ENCODE assay signal across 23 cellular contexts in the genomic region with DNA sequence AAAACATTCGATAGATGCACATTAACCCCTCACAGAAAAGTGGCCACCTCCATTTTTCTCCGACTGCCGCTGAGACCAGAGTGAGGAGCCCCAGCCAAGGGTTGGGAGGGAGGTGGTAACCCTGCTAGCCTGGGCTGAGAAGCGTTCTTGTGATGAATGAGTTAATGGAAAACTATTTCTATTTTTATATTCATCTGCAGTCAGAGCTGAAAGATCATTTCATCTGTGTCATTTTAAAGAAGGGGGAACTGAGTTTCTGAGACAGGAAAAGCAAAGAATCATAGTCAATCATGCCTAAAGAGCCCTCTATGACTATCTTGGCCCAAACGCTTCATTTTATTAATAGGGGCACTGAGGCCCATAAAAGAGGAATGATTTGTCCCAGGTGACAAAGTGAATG.
DNase-seq lines count a peak whose midpoint lies in the region; ATAC-seq and TF ChIP-seq lines count a peak whose summit lies in the region.
"Had no signal": no experiment of that assay in that cellular context is flagged by ENCODE, and none has a peak within 500 bp of the region (broad histone marks: within the 10 kb centered on the region; RNA-seq: fewer than 3 reads in every experiment).

No MANE protein-coding gene starts in this region.

- H3K9me2 ChIP-seq in PC-9 (ENCODE audit: insufficient read depth) = no peaks in the 10 kb centered on the region

- H4K20me1 ChIP-seq in BLaER1 treated with 17β-estradiol and CSF1 and Interleukin-3, amounts not matched to agents 10 nM and 100 nM = no peaks in the 10 kb centered on the region
- H4K20me1 ChIP-seq in OCI-LY3 (ENCODE audit: insufficient read depth, low read length) (no peaks in the 10 kb centered on the region), PC-9 (ENCODE audit: insufficient read depth) (no peaks in the 10 kb centered on the region)

- H3K4me2 ChIP-seq in BLaER1 treated with 17β-estradiol and CSF1 and Interleukin-3, amounts not matched to agents 10 nM and 100 nM = peak overlapping the region in 10 of 11 experiments; percentile 15 to 70 (median 54); a peak in 19 of 22 replicates
- 0 out of 2 replicates have a peak overlapping the region, but pooled peaks have one; percentile 8 for H3K4me2 ChIP-seq in OCI-LY3 (ENCODE audit: low read length)
- no peak overlapping the region for H3K4me2 ChIP-seq in PC-9

- H2AFZ ChIP-seq in OCI-LY3 (ENCODE audit: low read depth, low read length) (no peak overlapping the region), PC-9 (no peak overlapping the region)

- H3K36me3 ChIP-seq in BLaER1 treated with 17β-estradiol and CSF1 and Interleukin-3, amounts not matched to agents 10 nM and 100 nM = no peaks in the 10 kb centered on the region; a peak in 1 of 22 replicates
- H3K36me3 ChIP-seq in OCI-LY3 (replicated peaks; ENCODE audit: low read depth, low read length) (no peaks in the 10 kb centered on the region), PC-9 (ENCODE audit: low read depth) (no peaks in the 10 kb centered on the region)
- H3K36me3 ChIP-seq: MG63 had no signal

- ATAC-seq in GM18511 (IDR thresholded peaks at IDR 0.05; ENCODE audit: unreplicated experiment) (peak; percentile 36), HG03280 (IDR thresholded peaks at IDR 0.05; ENCODE audit: unreplicated experiment) (no peak)
- ATAC-seq: T-cell had no signal

- no peaks in the 10 kb centered on the region for H3K9me3 ChIP-seq in BLaER1 treated with 17β-estradiol and CSF1 and Interleukin-3, amounts not matched to agents 10 nM and 100 nM (replicated peaks in 1 of 11)
- no peaks in the 10 kb centered on the region for H3K9me3 ChIP-seq in OCI-LY3 (ENCODE audit: insufficient read depth, low read length)
- no peaks in the 10 kb centered on the region for H3K9me3 ChIP-seq in PC-9 (ENCODE audit: insufficient read depth, low read depth)
- H3K9me3 ChIP-seq: MG63 had no signal

- no peak overlapping the region for H3K9ac ChIP-seq in BLaER1 treated with 17β-estradiol and CSF1 and Interleukin-3, amounts not matched to agents 10 nM and 100 nM
- no peak overlapping the region for H3K9ac ChIP-seq in OCI-LY3 (ENCODE audit: low read length)

- no peak overlapping the region for H3K4me3 ChIP-seq in BLaER1 treated with 17β-estradiol and CSF1 and Interleukin-3, amounts not matched to agents 10 nM and 100 nM
- H3K4me3 ChIP-seq in OCI-LY3 (ENCODE audit: low read length) (no peak overlapping the region), PC-9 (no peak overlapping the region)
- H3K4me3 ChIP-seq: MG63 had no signal

- H3F3A ChIP-seq in PC-9 (ENCODE audit: insufficient read depth, low read depth) = no peaks in the 10 kb centered on the region

- TF ChIP-seq CTCF in OCI-LY3 (IDR thresholded peaks at IDR 0.05; ENCODE audit: low read depth, low read length) (no peak), PC-9 (conservative IDR thresholded peaks at IDR 0.05) (no peak)

- H3K79me2 ChIP-seq in OCI-LY3 (ENCODE audit: low read length) (no peaks in the 10 kb centered on the region), PC-9 (ENCODE audit: low read depth) (no peaks in the 10 kb centered on the region)

- H3K27me3 ChIP-seq in BLaER1 treated with 17β-estradiol and CSF1 and Interleukin-3, amounts not matched to agents 10 nM and 100 nM = no peaks in the 10 kb centered on the region
- H3K27me3 ChIP-seq in OCI-LY3 (ENCODE audit: low read depth, low read length) (no peaks in the 10 kb centered on the region), PC-9 (ENCODE audit: insufficient read depth, low read depth) (no peaks in the 10 kb centered on the region)
- H3K27me3 ChIP-seq: MG63 had no signal

- BruUV-seq in PC-9 (replicated peaks; lab: Mats Ljungman, UMichigan) = no TSS peak

- CTCF ChIA-PET in PC-9 (lab: Charles Lee) = no interaction called here

- DNase-seq in kidney tubule cell (ENCODE audit: low spot score) = peak; percentile 52
- no peak for DNase-seq in NCI-H2227 (lab: John Stamatoyannopoulos, UW; ENCODE audit: unreplicated experiment)
- no peak for DNase-seq in activated CD4-positive, alpha-beta T cell treated with anti-CD3 and anti-CD28 coated beads for 4 hours
- DNase-seq in PC-9 = no peak
- DNase-seq: 8988T; CD8-positive, alpha-beta memory T cell; EL; GF-D8; H7; Kasumi-1; MG63; NCI-H1105; NCI-H146; NCI-H2029; NCI-H526; SHP77 treated with DMSO at 0.1 percent for 48 hours; T-cell had no signal

- H3K4me1 ChIP-seq in BLaER1 treated with 17β-estradiol and CSF1 and Interleukin-3, amounts not matched to agents 10 nM and 100 nM = peaks cover 8 to 46% (median 31%) of the 10 kb centered on the region in 10 experiments; a peak in 19 of 20 replicates
- H3K4me1 ChIP-seq in OCI-LY3 (ENCODE audit: low read length) (peaks cover 15% of the 10 kb centered on the region), PC-9 (replicated peaks; ENCODE audit: insufficient read depth) (peaks cover under 1% of the 10 kb centered on the region; the same call in 1 of the 2 replicates)

- H3K27ac ChIP-seq in BLaER1 treated with 17β-estradiol and CSF1 and Interleukin-3, amounts not matched to agents 10 nM and 100 nM = no peak overlapping the region
- H3K27ac ChIP-seq in OCI-LY3 (ENCODE audit: low read length) (no peak overlapping the region), PC-9 (no peak overlapping the region)
- H3K27ac ChIP-seq: C4-2B, RWPE1 had no signal

- POLR2A ChIA-PET in PC-9 (lab: Charles Lee; ENCODE audit: unreplicated experiment) = no interaction called here

- intact Hi-C loops in PC-9 (cut with micrococcal nuclease; ENCODE audit: unreplicated experiment) = no loop called here
